12 cellular contexts compared by ENCODE assay signal in genomic region chr11:73528420-73528819, GRCh38.
A peak's percentile ranks its signal among the peaks of the same experiment; 100 is the strongest.
DNase-seq lines count a peak whose midpoint lies in the region; ATAC-seq lines count a peak whose summit lies in the region.
"Had no signal": no experiment of that assay in that cellular context is flagged by ENCODE, and none has a peak within 500 bp of the region (broad histone marks: within the 10 kb centered on the region; RNA-seq: fewer than 3 reads in every experiment).

No MANE protein-coding gene starts in this region.

- POLR2A ChIA-PET in T-cell (lab: Charles Lee) = no interaction called here

- peaks cover 2% of the 10 kb centered on the region for H3K36me3 Mint-ChIP-seq in T-cell

- no peaks in the 10 kb centered on the region for H3K27me3 Mint-ChIP-seq in T-cell

- no peak for ATAC-seq in T-cell (replicated peaks in 1 of 4)
- ATAC-seq in right cardiac atrium = peak in 1 of 2 donors; percentile 26
- ATAC-seq: stimulated activated naive CD8-positive, alpha-beta T cell treated with anti-CD3 and anti-CD28 coated beads, Interleukin-15, Interleukin-2, amounts not matched to agents 100 U/mL and 50 U/mL, for 24 hours had no signal

- no peaks in the 10 kb centered on the region for H3K9me3 Mint-ChIP-seq in T-cell

- H3K9me3 ChIP-seq in right cardiac atrium (ENCODE audit: control insufficient read depth, low read length) = no peaks in the 10 kb centered on the region

- H3K4me3 Mint-ChIP-seq in T-cell = peak overlapping the region; percentile 25 to 53 (median 29)

- H3K27ac ChIP-seq in right cardiac atrium (ENCODE audit: low read length) = peak overlapping the region; percentile 30

- CTCF ChIA-PET in T-cell (lab: Charles Lee) = interaction anchor here in 1 of 2 donors (0.6 to 1.6 kb wide), 2 partner anchors 13 to 353 kb away, joined by 3 to 5 read pairs; no protein-coding TSS in a partner anchor

- H3K27me3 ChIP-seq in right cardiac atrium (ENCODE audit: control insufficient read depth, insufficient read depth) = no peaks in the 10 kb centered on the region

- intact Hi-C loops in right cardiac atrium (cut with DNase I) = no loop called here

- 17% methylated on average over 4 of the region's 4 CpGs for WGBS in right cardiac atrium

- peak overlapping the region; percentile 49 for H3K4me3 ChIP-seq in right cardiac atrium (ENCODE audit: low read length)

- H3K4me1 ChIP-seq in right cardiac atrium (ENCODE audit: control insufficient read depth, insufficient read depth, low read length) = peaks cover 6% of the 10 kb centered on the region

- DNase-seq in EH (ENCODE audit: low read depth) (peak; percentile 34), T-cell (no peak), right cardiac atrium (no peak), pons (ENCODE audit: low spot score) (peak; percentile 52), HuH-7.5 (ENCODE audit: low spot score) (no peak), NCI-H2196 (lab: John Stamatoyannopoulos, UW; ENCODE audit: unreplicated experiment) (no peak), NCI-H524 treated with DMSO at 0.1 percent for 48 hours (lab: John Stamatoyannopoulos, UW) (no peak), midbrain (lab: John Stamatoyannopoulos, UW) (no peak)
- DNase-seq: activated CD4-positive, alpha-beta T cell treated with anti-CD3 and anti-CD28 coated beads for 48 hours; DMS79; NCI-H510A; stimulated activated naive CD8-positive, alpha-beta T cell treated with anti-CD3 and anti-CD28 coated beads, Interleukin-15, Interleukin-2, amounts not matched to agents 100 U/mL and 50 U/mL, for 24 hours had no signal

- H3K4me1 Mint-ChIP-seq in T-cell = peaks cover 51 to 67% (median 54%) of the 10 kb centered on the region in 3 donors

- H3K27ac Mint-ChIP-seq in T-cell = peak overlapping the region in 1 of 2 donors; percentile 34

Comparison
In these comparisons a context has a peak if more than half of its experiments do, and no peak if none do; other contexts are left out.
1. DNase-seq: peak in EH (single experiment) and pons (single experiment); none in T-cell (0 of 34), right cardiac atrium (0 of 3), HuH-7.5 (single experiment), NCI-H2196 (single experiment), NCI-H524 treated with DMSO at 0.1 percent for 48 hours (single experiment) and midbrain (single experiment).